ENCODE assay signal across 8 cellular contexts in the genomic region with DNA sequence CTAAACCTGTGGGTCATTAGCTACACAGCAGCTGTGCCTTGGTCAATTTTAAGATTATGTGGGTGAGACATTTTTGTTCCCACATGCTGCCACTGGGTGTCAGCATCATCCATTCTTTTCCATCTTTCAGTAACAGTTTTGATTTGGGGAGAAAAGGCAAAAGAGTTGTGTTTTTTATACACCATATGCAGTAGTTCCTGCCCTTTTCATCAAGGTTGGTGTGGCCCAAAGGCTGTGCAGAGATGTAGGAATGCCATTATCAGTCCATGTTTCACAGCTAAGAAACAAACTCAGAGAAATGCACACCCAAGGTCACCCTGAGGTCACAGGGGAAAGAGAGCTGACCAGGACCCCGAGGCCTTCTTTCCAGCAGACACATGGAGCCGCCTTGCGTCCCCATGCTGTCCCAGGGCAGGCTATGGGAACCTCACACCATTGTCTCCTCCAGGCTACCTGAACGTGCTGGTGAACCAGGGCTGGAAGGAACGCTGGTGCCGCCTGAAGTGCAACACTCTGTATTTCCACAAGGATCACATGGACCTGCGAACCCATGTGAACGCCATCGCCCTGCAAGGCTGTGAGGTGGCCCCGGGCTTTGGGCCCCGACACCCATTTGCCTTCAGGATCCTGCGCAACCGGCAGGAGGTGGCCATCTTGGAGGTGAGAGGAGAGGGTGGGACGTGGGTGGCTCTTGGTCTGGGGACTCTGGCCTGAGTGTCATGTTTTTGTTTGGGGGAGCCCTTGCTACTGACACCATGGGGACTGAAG. TPM values are rescaled to one million over a fixed set of nuclear protein-coding genes. Genes with fewer than 3 reads are reported as not detected.
DNase-seq lines count a peak whose midpoint lies in the region; ATAC-seq and TF ChIP-seq lines count a peak whose summit lies in the region.

No MANE protein-coding gene starts in this region.

- H3K36me3 Mint-ChIP-seq in activated naive CD8-positive, alpha-beta T cell treated with anti-CD3 and anti-CD28 coated beads, Interleukin-2, amount 50 U/mL, for 24 hours (ENCODE audit: low read depth) = no peaks in the 10 kb centered on the region
- H3K36me3 Mint-ChIP-seq in activated T-helper 17 cell treated with anti-CD3 and anti-CD28 coated beads, Interleukin-2, amount 50 U/mL, for 72 hours (ENCODE audit: low read depth) = no peaks in the 10 kb centered on the region

- ATAC-seq in HG02981 (IDR thresholded peaks at IDR 0.05; ENCODE audit: unreplicated experiment) = peak; percentile 80
- ATAC-seq in activated naive CD8-positive, alpha-beta T cell treated with anti-CD3 and anti-CD28 coated beads, Interleukin-2, amount 50 U/mL, for 24 hours = no peak
- ATAC-seq in activated T-helper 17 cell treated with anti-CD3 and anti-CD28 coated beads, Interleukin-2, amount 50 U/mL, for 72 hours (replicated peaks) = no peak

- H3K4me1 Mint-ChIP-seq in activated naive CD8-positive, alpha-beta T cell treated with anti-CD3 and anti-CD28 coated beads, Interleukin-2, amount 50 U/mL, for 24 hours = no peaks in the 10 kb centered on the region
- H3K4me1 Mint-ChIP-seq in activated T-helper 17 cell treated with anti-CD3 and anti-CD28 coated beads, Interleukin-2, amount 50 U/mL, for 72 hours = no peaks in the 10 kb centered on the region

- no peak overlapping the region for H3K27ac Mint-ChIP-seq in activated naive CD8-positive, alpha-beta T cell treated with anti-CD3 and anti-CD28 coated beads, Interleukin-2, amount 50 U/mL, for 24 hours
- H3K27ac Mint-ChIP-seq in activated T-helper 17 cell treated with anti-CD3 and anti-CD28 coated beads, Interleukin-2, amount 50 U/mL, for 72 hours = no peak overlapping the region

- no peaks in the 10 kb centered on the region; the same call in 1 of the 2 replicates for H3K27me3 ChIP-seq in GM06990 (replicated peaks; ENCODE audit: control insufficient read depth, insufficient read depth, low read length)

- no peak overlapping the region for H3K4me3 Mint-ChIP-seq in activated naive CD8-positive, alpha-beta T cell treated with anti-CD3 and anti-CD28 coated beads, Interleukin-2, amount 50 U/mL, for 24 hours
- H3K4me3 Mint-ChIP-seq in activated T-helper 17 cell treated with anti-CD3 and anti-CD28 coated beads, Interleukin-2, amount 50 U/mL, for 72 hours = no peak overlapping the region

- H3K4me3 ChIP-seq in GM06990 (replicated peaks; ENCODE audit: low read depth, low read length) = no peak overlapping the region

- no peaks in the 10 kb centered on the region for H3K36me3 ChIP-seq in GM06990 (ENCODE audit: control insufficient read depth, insufficient read depth, low read length)

- peak; percentile 58 for DNase-seq in AG08396 (ENCODE audit: low spot score)
- no peak for DNase-seq in GM06990 (ENCODE audit: extremely low read depth, insufficient read length)
- peak; percentile 3 to 53 for DNase-seq in NOMO-1 (lab: John Stamatoyannopoulos, UW; ENCODE audit: unreplicated experiment in 2 of 2)
- peak; percentile 12 for DNase-seq in activated naive CD8-positive, alpha-beta T cell treated with anti-CD3 and anti-CD28 coated beads, Interleukin-2, amount 50 U/mL, for 24 hours
- DNase-seq in iPS-NIHi11 (ENCODE audit: low spot score) = peak; percentile 62
- peak in 5 of 6 experiments; percentile 6 to 62 (median 9) for DNase-seq in stimulated activated naive CD4-positive, alpha-beta T cell (lab: John Stamatoyannopoulos, UW)

- H3K27me3 Mint-ChIP-seq in activated naive CD8-positive, alpha-beta T cell treated with anti-CD3 and anti-CD28 coated beads, Interleukin-2, amount 50 U/mL, for 24 hours = no peaks in the 10 kb centered on the region
- no peaks in the 10 kb centered on the region for H3K27me3 Mint-ChIP-seq in activated T-helper 17 cell treated with anti-CD3 and anti-CD28 coated beads, Interleukin-2, amount 50 U/mL, for 72 hours

- TF ChIP-seq CTCF in GM06990 (IDR thresholded peaks at IDR 0.05; ENCODE audit: insufficient read depth, low read length, poor library complexity, severe bottlenecking) = peak; percentile 78

- H3K9me3 Mint-ChIP-seq in activated naive CD8-positive, alpha-beta T cell treated with anti-CD3 and anti-CD28 coated beads, Interleukin-2, amount 50 U/mL, for 24 hours = no peaks in the 10 kb centered on the region
- H3K9me3 Mint-ChIP-seq in activated T-helper 17 cell treated with anti-CD3 and anti-CD28 coated beads, Interleukin-2, amount 50 U/mL, for 72 hours = no peaks in the 10 kb centered on the region

RNA-seq across cellular contexts. Expression of gene GRPEL2, which starts 27.8 kb away (rescaled TPM):
- total RNA-seq in activated T-helper 17 cell treated with anti-CD3 and anti-CD28 coated beads, Interleukin-2, amount 50 U/mL, for 72 hours = 10 to 100 TPM; 27.6 to 28.1 TPM

RNA-seq across cellular contexts. Expression of gene PCYOX1L, which starts 40.4 kb away (rescaled TPM):
- 10 to 100 TPM; 11.9 to 19.7 TPM for total RNA-seq in activated T-helper 17 cell treated with anti-CD3 and anti-CD28 coated beads, Interleukin-2, amount 50 U/mL, for 72 hours

RNA-seq across cellular contexts. Expression of gene AFAP1L1, which starts 45.8 kb away (rescaled TPM):
- total RNA-seq in activated T-helper 17 cell treated with anti-CD3 and anti-CD28 coated beads, Interleukin-2, amount 50 U/mL, for 72 hours = under 1 TPM in 1 of 2 donors, not detected in 1; 0.16 TPM
